In genomic region chr4:107034091-107034698, GRCh38 we compare ENCODE assay signal across 8 cellular contexts. TPM values are rescaled to one million over a fixed set of nuclear protein-coding genes. Genes with fewer than 3 reads are reported as not detected.
DNase-seq lines count a peak whose midpoint lies in the region; ATAC-seq and TF ChIP-seq lines count a peak whose summit lies in the region.

No MANE protein-coding gene starts in this region.

- peak overlapping the region in 1 of 2 donors; percentile 4 for H3K9ac ChIP-seq in stomach smooth muscle (ENCODE audit: low read length in 2 of 2)

- no peaks in the 10 kb centered on the region for H3K36me3 Mint-ChIP-seq in brain

- ATAC-seq in HG02642 (IDR thresholded peaks at IDR 0.05; ENCODE audit: poor library complexity, unreplicated experiment) (no peak), HG03280 (IDR thresholded peaks at IDR 0.05; ENCODE audit: unreplicated experiment) (no peak)

- peak overlapping the region; percentile 86 to 94 (median 91) for H3K4me3 Mint-ChIP-seq in brain

- peaks cover 80% of the 10 kb centered on the region for H3K27me3 Mint-ChIP-seq in brain

- H3K4me1 Mint-ChIP-seq in brain = peaks cover 36% of the 10 kb centered on the region

- H3K27ac ChIP-seq in stomach smooth muscle (ENCODE audit: low read length) = no peak overlapping the region

- H3K9me3 Mint-ChIP-seq in brain = peaks cover 0 to 3% (median 0%) of the 10 kb centered on the region in 5 experiments

- peak; percentile 72 to 80 for TF ChIP-seq CTCF in brain (conservative IDR thresholded peaks at IDR 0.05)

- H3K9me3 ChIP-seq in stomach smooth muscle (ENCODE audit: control insufficient read depth in 2 of 2, low read length in 2 of 2) = no peaks in the 10 kb centered on the region

- peak overlapping the region; percentile 71 to 76 for H3K4me3 ChIP-seq in stomach smooth muscle (ENCODE audit: low read length in 2 of 2)

- peaks cover 31 to 39% of the 10 kb centered on the region in 2 donors for H3K27me3 ChIP-seq in stomach smooth muscle (ENCODE audit: control insufficient read depth in 1 of 2, insufficient read depth in 2 of 2, low read length in 2 of 2)

- peak overlapping the region in 3 of 5 experiments; percentile 27 to 80 (median 41) for H3K27ac Mint-ChIP-seq in brain

- H3K4me1 ChIP-seq in stomach smooth muscle (ENCODE audit: control insufficient read depth, insufficient read depth, low read length) = peaks cover 16% of the 10 kb centered on the region

- no peaks in the 10 kb centered on the region for H3K36me3 ChIP-seq in stomach smooth muscle (ENCODE audit: control insufficient read depth in 2 of 2, insufficient read depth in 2 of 2, low read length in 2 of 2)

- DNase-seq in DMS53 (lab: John Stamatoyannopoulos, UW) (peak; percentile 61), NCI-H2227 treated with DMSO at 0.1 percent for 48 hours (lab: John Stamatoyannopoulos, UW) (peak; percentile 1), kidney tubule cell (ENCODE audit: low spot score) (peak; percentile 11), OCI-M2 (lab: John Stamatoyannopoulos, UW; ENCODE audit: unreplicated experiment) (no peak)

RNA-seq across cellular contexts. Expression of gene DKK2, which starts 1.9 kb away (rescaled TPM):
- polyA plus RNA-seq in brain (ENCODE audit: insufficient read depth, low read depth, low replicate concordance) = 0.64 TPM
